Comparison of ENCODE assay signal across 23 cellular contexts in genomic region chr2:47778698-47779415, GRCh38.
"Had no signal": no experiment of that assay in that cellular context is flagged by ENCODE, and none has a peak within 500 bp of the region (broad histone marks: within the 10 kb centered on the region; RNA-seq: fewer than 3 reads in every experiment).

No MANE protein-coding gene starts in this region.

- DNase-seq: activated B cell treated with CpG ODN at 0.5 μM for 24 hours; activated CD4-positive, alpha-beta T cell treated with anti-CD3 and anti-CD28 coated beads for 1 hour; activated CD4-positive, alpha-beta T cell treated with anti-CD3 and anti-CD28 coated beads, Interleukin-2, amount 10 ng/mL, durations not matched to agents 24 days and 14 days; activated CD4-positive, alpha-beta T cell treated with anti-CD3 and anti-CD28 coated beads, Interleukin-2, amount 50 U/mL, for 48 hours; activated gamma-delta T cell; activated naive CD4-positive, alpha-beta T cell treated with anti-CD3 and anti-CD28 coated beads for 36 hours; activated T-cell treated with anti-CD3 and anti-CD28 coated beads, Interleukin-2, amount 50 U/mL, for 48 hours; amygdala; MM.1S; NCI-H1105; NCI-H1436; NCI-H1694 treated with DMSO at 0.1 percent for 48 hours; NCI-H2029 treated with DMSO at 0.1 percent for 48 hours; NCI-H510A treated with DMSO at 0.1 percent for 48 hours; PC-3; SHP77 treated with DMSO at 0.1 percent for 48 hours had no signal

- FAIRE-seq: astrocyte, RCC 7860 had no signal

- H3K27me3 Mint-ChIP-seq: activated B cell treated with CpG ODN at 0.5 μM for 24 hours; activated naive CD8-positive, alpha-beta T cell; activated T-helper 17 cell treated with anti-CD3 and anti-CD28 coated beads, Interleukin-2, amount 50 U/mL, for 72 hours had no signal

- H3K27ac ChIP-seq: cardiac muscle cell had no signal

- H3K9me3 Mint-ChIP-seq: activated B cell treated with CpG ODN at 0.5 μM for 24 hours; activated CD4-positive, alpha-beta T cell treated with anti-CD3 and anti-CD28 coated beads, Interleukin-2, amount 10 ng/mL, durations not matched to agents 24 days and 14 days; activated naive CD4-positive, alpha-beta T cell treated with anti-CD3 and anti-CD28 coated beads for 36 hours; activated T-helper 17 cell treated with anti-CD3 and anti-CD28 coated beads, Interleukin-2, amount 50 U/mL, for 72 hours; brain; T-helper 1 cell treated with Interleukin-12 subunit alpha and Interleukin-12 subunit beta and Interleukin-4 antibody, amounts not matched to agents 30 μg/mL and 1 μg/mL, for 36 hours had no signal

- H3K4me3 ChIP-seq: cardiac muscle cell had no signal

- H3K36me3 ChIP-seq: cardiac muscle cell had no signal

- ATAC-seq: activated T-helper 17 cell treated with anti-CD3 and anti-CD28 coated beads, Interleukin-2, amount 50 U/mL, for 72 hours; PC-3 had no signal

- H3K4me3 Mint-ChIP-seq: activated B cell treated with CpG ODN at 0.5 μM for 24 hours; activated CD4-positive, alpha-beta T cell treated with anti-CD3 and anti-CD28 coated beads, Interleukin-2, amount 10 ng/mL, durations not matched to agents 24 days and 14 days; activated naive CD4-positive, alpha-beta T cell treated with anti-CD3 and anti-CD28 coated beads for 36 hours; activated naive CD8-positive, alpha-beta T cell; activated T-helper 17 cell treated with anti-CD3 and anti-CD28 coated beads, Interleukin-2, amount 50 U/mL, for 72 hours; T-helper 1 cell treated with Interleukin-12 subunit alpha and Interleukin-12 subunit beta and Interleukin-4 antibody, amounts not matched to agents 30 μg/mL and 1 μg/mL, for 36 hours had no signal

- H3K4me1 Mint-ChIP-seq: activated B cell treated with CpG ODN at 0.5 μM for 24 hours; activated CD4-positive, alpha-beta T cell treated with anti-CD3 and anti-CD28 coated beads, Interleukin-2, amount 10 ng/mL, durations not matched to agents 24 days and 14 days; activated T-helper 17 cell treated with anti-CD3 and anti-CD28 coated beads, Interleukin-2, amount 50 U/mL, for 72 hours; brain had no signal

- H3K27ac Mint-ChIP-seq: activated B cell treated with CpG ODN at 0.5 μM for 24 hours; activated CD4-positive, alpha-beta T cell treated with anti-CD3 and anti-CD28 coated beads, Interleukin-2, amount 10 ng/mL, durations not matched to agents 24 days and 14 days; activated naive CD4-positive, alpha-beta T cell treated with anti-CD3 and anti-CD28 coated beads for 36 hours; activated naive CD8-positive, alpha-beta T cell; activated T-helper 17 cell treated with anti-CD3 and anti-CD28 coated beads, Interleukin-2, amount 50 U/mL, for 72 hours; brain; T-helper 1 cell treated with Interleukin-12 subunit alpha and Interleukin-12 subunit beta and Interleukin-4 antibody, amounts not matched to agents 30 μg/mL and 1 μg/mL, for 36 hours had no signal

- H3K27me3 ChIP-seq: cardiac muscle cell had no signal

- H3K36me3 Mint-ChIP-seq: activated naive CD8-positive, alpha-beta T cell; brain had no signal
